Comparison of ENCODE assay signal across 1 cellular context in the genomic region with DNA sequence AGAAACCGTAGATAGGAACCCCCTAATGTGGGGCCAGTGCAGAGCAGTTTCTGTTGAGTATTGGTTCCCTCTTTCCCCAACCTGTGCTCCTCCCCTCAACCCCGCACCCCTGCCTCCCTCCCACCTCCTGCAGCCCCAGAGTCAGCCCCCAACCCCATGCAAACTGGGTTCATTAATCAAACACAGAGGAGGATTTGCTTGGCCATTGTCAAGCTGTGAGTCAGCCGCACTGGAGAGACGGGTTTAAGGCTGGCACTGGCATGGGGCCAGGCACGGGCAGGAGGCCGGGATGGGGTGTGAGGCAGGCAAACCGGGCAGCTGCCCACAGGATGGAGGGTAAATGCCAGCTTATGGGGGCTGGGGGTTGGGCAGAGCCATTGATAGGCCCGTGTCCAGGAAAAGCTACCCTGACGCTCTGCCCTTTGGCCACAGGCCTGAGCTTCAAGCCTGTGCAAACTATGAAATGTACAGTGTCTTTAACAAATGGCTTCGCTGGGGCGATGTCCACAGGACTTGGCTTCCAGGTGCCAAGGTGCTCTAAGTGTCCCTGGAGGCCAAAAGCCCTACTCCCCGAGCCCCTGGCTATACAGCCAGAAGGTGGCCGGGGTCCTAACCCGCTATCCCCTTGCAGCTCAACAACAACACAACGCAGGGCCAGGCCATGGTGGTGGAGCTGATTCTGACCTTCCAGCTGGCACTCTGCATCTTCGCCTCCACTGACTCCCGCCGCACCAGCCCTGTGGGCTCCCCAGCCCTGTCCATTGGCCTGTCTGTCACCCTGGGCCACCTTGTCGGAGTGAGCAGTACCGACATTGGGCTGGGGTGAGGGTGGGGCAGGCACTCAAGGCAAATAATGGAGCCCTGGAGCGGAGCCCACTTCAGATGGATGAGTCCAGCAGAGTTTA.
TF ChIP-seq lines count a peak whose summit lies in the region.

No MANE protein-coding gene starts in this region.

TF ChIP-seq in SK-N-SH, 30 proteins besides CTCF, POLR2A, EP300 and RAD21 (continued from another document):
- TF ChIP-seq SMC3 (IDR thresholded peaks at IDR 0.05; ENCODE audit: low read depth, low read length) (no peak), RXRA (IDR thresholded peaks at IDR 0.05; ENCODE audit: borderline replicate concordance, low read depth) (no peak; the same call in 1 of the 2 replicates), ELF1 (IDR thresholded peaks at IDR 0.05) (no peak), FOSL2 (IDR thresholded peaks at IDR 0.05; ENCODE audit: borderline replicate concordance, low read depth) (peak; percentile 82; the same call in 1 of the 2 replicates), MXI1 (IDR thresholded peaks at IDR 0.05; ENCODE audit: low read depth, low read length) (no peak), USF2 (IDR thresholded peaks at IDR 0.05; ENCODE audit: borderline replicate concordance, low read depth, low read length) (no peak), JUND (IDR thresholded peaks at IDR 0.05) (no peak; the same call in 1 of the 2 replicates), TEAD4 (IDR thresholded peaks at IDR 0.05; ENCODE audit: borderline replicate concordance, insufficient read depth) (peak; percentile 30; the same call in 1 of the 2 replicates), MEF2A (IDR thresholded peaks at IDR 0.05; ENCODE audit: borderline replicate concordance, low read depth) (no peak), IRF3 (IDR thresholded peaks at IDR 0.05; ENCODE audit: low read depth, low read length) (no peak), USF1 (IDR thresholded peaks at IDR 0.05; ENCODE audit: borderline replicate concordance, low read depth) (no peak), YY1 (IDR thresholded peaks at IDR 0.05; ENCODE audit: low read depth) (no peak), RFX5 (IDR thresholded peaks at IDR 0.05; ENCODE audit: low read length) (no peak), SIN3A (IDR thresholded peaks at IDR 0.05; ENCODE audit: borderline replicate concordance, low read depth, low read length) (no peak), NFIC (IDR thresholded peaks at IDR 0.05; ENCODE audit: borderline replicate concordance) (peak; percentile 99), TAF1 (IDR thresholded peaks at IDR 0.05; ENCODE audit: borderline replicate concordance, low read depth, low read length) (no peak), CHD2 (IDR thresholded peaks at IDR 0.05; ENCODE audit: low read length, partially characterized antibody) (no peak), ZBTB33 (IDR thresholded peaks at IDR 0.05; ENCODE audit: borderline replicate concordance, low read depth) (no peak), PBX3 (IDR thresholded peaks at IDR 0.05) (peak; percentile 91), NRF1 (IDR thresholded peaks at IDR 0.05; ENCODE audit: low read depth, low read length) (no peak), FOXM1 (IDR thresholded peaks at IDR 0.05; ENCODE audit: low read depth) (no peak), RCOR1 (IDR thresholded peaks at IDR 0.05; ENCODE audit: low read length) (no peak), POLR2AphosphoS5 (IDR thresholded peaks at IDR 0.05; ENCODE audit: low read depth, low read length) (no peak)
- TF ChIP-seq, protein P1, sequence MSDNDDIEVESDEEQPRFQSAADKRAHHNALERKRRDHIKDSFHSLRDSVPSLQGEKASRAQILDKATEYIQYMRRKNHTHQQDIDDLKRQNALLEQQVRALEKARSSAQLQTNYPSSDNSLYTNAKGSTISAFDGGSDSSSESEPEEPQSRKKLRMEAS (IDR thresholded peaks at IDR 0.05; ENCODE audit: low read depth): peak; percentile 81
